Comparison of ENCODE assay signal across 4 cellular contexts in genomic region chr16:16614484-16614883, GRCh38.
TF ChIP-seq lines count a peak whose summit lies in the region.

No MANE protein-coding gene starts in this region.

TF ChIP-seq in GM23338, 12 proteins besides CTCF, POLR2A, EP300 and RAD21:
- TF ChIP-seq, protein P1, sequence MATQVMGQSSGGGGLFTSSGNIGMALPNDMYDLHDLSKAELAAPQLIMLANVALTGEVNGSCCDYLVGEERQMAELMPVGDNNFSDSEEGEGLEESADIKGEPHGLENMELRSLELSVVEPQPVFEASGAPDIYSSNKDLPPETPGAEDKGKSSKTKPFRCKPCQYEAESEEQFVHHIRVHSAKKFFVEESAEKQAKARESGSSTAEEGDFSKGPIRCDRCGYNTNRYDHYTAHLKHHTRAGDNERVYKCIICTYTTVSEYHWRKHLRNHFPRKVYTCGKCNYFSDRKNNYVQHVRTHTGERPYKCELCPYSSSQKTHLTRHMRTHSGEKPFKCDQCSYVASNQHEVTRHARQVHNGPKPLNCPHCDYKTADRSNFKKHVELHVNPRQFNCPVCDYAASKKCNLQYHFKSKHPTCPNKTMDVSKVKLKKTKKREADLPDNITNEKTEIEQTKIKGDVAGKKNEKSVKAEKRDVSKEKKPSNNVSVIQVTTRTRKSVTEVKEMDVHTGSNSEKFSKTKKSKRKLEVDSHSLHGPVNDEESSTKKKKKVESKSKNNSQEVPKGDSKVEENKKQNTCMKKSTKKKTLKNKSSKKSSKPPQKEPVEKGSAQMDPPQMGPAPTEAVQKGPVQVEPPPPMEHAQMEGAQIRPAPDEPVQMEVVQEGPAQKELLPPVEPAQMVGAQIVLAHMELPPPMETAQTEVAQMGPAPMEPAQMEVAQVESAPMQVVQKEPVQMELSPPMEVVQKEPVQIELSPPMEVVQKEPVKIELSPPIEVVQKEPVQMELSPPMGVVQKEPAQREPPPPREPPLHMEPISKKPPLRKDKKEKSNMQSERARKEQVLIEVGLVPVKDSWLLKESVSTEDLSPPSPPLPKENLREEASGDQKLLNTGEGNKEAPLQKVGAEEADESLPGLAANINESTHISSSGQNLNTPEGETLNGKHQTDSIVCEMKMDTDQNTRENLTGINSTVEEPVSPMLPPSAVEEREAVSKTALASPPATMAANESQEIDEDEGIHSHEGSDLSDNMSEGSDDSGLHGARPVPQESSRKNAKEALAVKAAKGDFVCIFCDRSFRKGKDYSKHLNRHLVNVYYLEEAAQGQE (IDR thresholded peaks at IDR 0.05; ENCODE audit: unreplicated experiment): peak; percentile 63

TF ChIP-seq in HEK293, 187 proteins besides CTCF, POLR2A, EP300 and RAD21:
- TF ChIP-seq, protein P1 (tag by site-specific recombination; IDR thresholded peaks at IDR 0.05): peak; percentile 35; the same call in 1 of the 2 replicates

TF ChIP-seq in GM12878, 131 proteins besides CTCF, POLR2A, EP300 and RAD21:
- TF ChIP-seq, protein P1 (IDR thresholded peaks at IDR 0.05; ENCODE audit: low read depth, low read length): peak; percentile 68; the same call in 1 of the 2 replicates

TF ChIP-seq in HepG2, 621 proteins besides CTCF, POLR2A, EP300 and RAD21:
- TF ChIP-seq, protein P1 (IDR thresholded peaks at IDR 0.05; ENCODE audit: borderline replicate concordance in 1 of 2, low read depth in 1 of 2, low read length in 2 of 2): peak; percentile 36 to 88
- peak; percentile 96 for TF ChIP-seq MIER2 (CRISPR knock-in tag; IDR thresholded peaks at IDR 0.05)
TF ChIP-seq in HepG2: peak in this region for 2; not testable (repeated sequence) for 619.
